1 cellular context compared by ENCODE assay signal in genomic region chr17:77935121-77935571, GRCh38.
TF ChIP-seq lines count a peak whose summit lies in the region.

No MANE protein-coding gene starts in this region.

TF ChIP-seq in HepG2, 621 proteins besides CTCF, POLR2A, EP300 and RAD21 (continued from another document and continues in another):
- no peak for TF ChIP-seq ZBTB14 (CRISPR knock-in tag; IDR thresholded peaks at IDR 0.05)
- no peak for TF ChIP-seq PHF8 (CRISPR knock-in tag; IDR thresholded peaks at IDR 0.05)
- no peak for TF ChIP-seq SOX6 (IDR thresholded peaks at IDR 0.05)
- peak; percentile 37; the same call in 1 of the 2 replicates for TF ChIP-seq SOX6 (CRISPR knock-in tag; IDR thresholded peaks at IDR 0.05)
- peak; percentile 64 for TF ChIP-seq SALL1 (CRISPR knock-in tag; IDR thresholded peaks at IDR 0.05)
- TF ChIP-seq KMT2B (CRISPR knock-in tag; IDR thresholded peaks at IDR 0.05), result no peak
- TF ChIP-seq PITX1 (CRISPR knock-in tag; IDR thresholded peaks at IDR 0.05), result peak; percentile 40; the same call in 1 of the 2 replicates
- TF ChIP-seq USF2 (IDR thresholded peaks at IDR 0.05; ENCODE audit: low read depth, low read length), result no peak
- no peak for TF ChIP-seq USF2 (CRISPR knock-in tag; IDR thresholded peaks at IDR 0.05; ENCODE audit: borderline replicate concordance)
- TF ChIP-seq HDAC2 (CRISPR knock-in tag; IDR thresholded peaks at IDR 0.05), result no peak
- no peak for TF ChIP-seq DZIP1 (CRISPR knock-in tag; IDR thresholded peaks at IDR 0.05)
- TF ChIP-seq THAP11 (CRISPR knock-in tag; IDR thresholded peaks at IDR 0.05), result 0 out of 2 replicates have a peak, but pooled peaks have one; percentile 23
- no peak for TF ChIP-seq ZNF280D (CRISPR knock-in tag; IDR thresholded peaks at IDR 0.05)
- peak; percentile 64 for TF ChIP-seq PAXIP1 (CRISPR knock-in tag; conservative IDR thresholded peaks at IDR 0.05)
- peak; percentile 36; the same call in 1 of the 2 replicates for TF ChIP-seq TFDP2 (CRISPR knock-in tag; IDR thresholded peaks at IDR 0.05)
- TF ChIP-seq ZNF746 (CRISPR knock-in tag; IDR thresholded peaks at IDR 0.05), result no peak
- no peak for TF ChIP-seq ZC3H13 (CRISPR knock-in tag; IDR thresholded peaks at IDR 0.05)
- TF ChIP-seq ZNF598 (CRISPR knock-in tag; IDR thresholded peaks at IDR 0.05; ENCODE audit: borderline replicate concordance), result no peak
- TF ChIP-seq FOSL1 (CRISPR knock-in tag; IDR thresholded peaks at IDR 0.05; ENCODE audit: borderline replicate concordance), result no peak
- peak; percentile 76 for TF ChIP-seq FOXA3 (CRISPR knock-in tag; IDR thresholded peaks at IDR 0.05)
- peak; percentile 44; the same call in 1 of the 2 replicates for TF ChIP-seq GMEB1 (CRISPR knock-in tag; IDR thresholded peaks at IDR 0.05; ENCODE audit: borderline replicate concordance)
- peak; percentile 40; the same call in 1 of the 2 replicates for TF ChIP-seq ZMYM4 (CRISPR knock-in tag; IDR thresholded peaks at IDR 0.05)
- TF ChIP-seq HOMEZ (CRISPR knock-in tag; IDR thresholded peaks at IDR 0.05; ENCODE audit: low read depth), result peak; percentile 63; the same call in 1 of the 2 replicates
- TF ChIP-seq ZNF687 (CRISPR knock-in tag; IDR thresholded peaks at IDR 0.05), result no peak
- 0 out of 2 replicates have a peak, but pooled peaks have one; percentile 25 for TF ChIP-seq GFI1 (CRISPR knock-in tag; IDR thresholded peaks at IDR 0.05; ENCODE audit: borderline replicate concordance)
- no peak for TF ChIP-seq HMGXB4 (CRISPR knock-in tag; IDR thresholded peaks at IDR 0.05; ENCODE audit: borderline replicate concordance in 1 of 2, low read depth in 1 of 2)
- no peak for TF ChIP-seq ARNT2 (CRISPR knock-in tag; IDR thresholded peaks at IDR 0.05; ENCODE audit: low read depth)
